ENCODE assay signal across 1 cellular context in the genomic region with DNA sequence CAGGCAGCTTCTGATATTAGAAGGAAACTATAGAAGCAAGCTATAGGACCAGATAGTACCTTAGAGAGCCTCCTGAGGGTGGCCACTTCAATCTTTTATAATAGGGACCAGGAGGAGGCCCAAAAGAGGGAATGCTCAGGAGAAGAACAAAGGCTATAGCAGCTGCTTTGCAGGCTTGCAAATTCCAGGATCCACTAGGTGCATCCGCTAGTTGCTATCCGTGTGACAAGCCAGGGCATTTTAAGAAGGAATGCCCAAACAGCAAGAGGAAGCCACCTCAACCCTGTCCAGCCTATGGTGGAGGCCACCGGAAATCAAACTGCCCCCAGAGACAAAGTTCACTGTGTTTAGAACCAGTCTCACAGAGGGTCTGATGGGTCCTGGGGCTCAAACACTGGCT.
TF ChIP-seq lines count a peak whose summit lies in the region.

No MANE protein-coding gene starts in this region.

TF ChIP-seq in K562, 482 proteins besides CTCF, POLR2A, EP300 and RAD21 (continued from another document):
- TF ChIP-seq, protein P1, sequence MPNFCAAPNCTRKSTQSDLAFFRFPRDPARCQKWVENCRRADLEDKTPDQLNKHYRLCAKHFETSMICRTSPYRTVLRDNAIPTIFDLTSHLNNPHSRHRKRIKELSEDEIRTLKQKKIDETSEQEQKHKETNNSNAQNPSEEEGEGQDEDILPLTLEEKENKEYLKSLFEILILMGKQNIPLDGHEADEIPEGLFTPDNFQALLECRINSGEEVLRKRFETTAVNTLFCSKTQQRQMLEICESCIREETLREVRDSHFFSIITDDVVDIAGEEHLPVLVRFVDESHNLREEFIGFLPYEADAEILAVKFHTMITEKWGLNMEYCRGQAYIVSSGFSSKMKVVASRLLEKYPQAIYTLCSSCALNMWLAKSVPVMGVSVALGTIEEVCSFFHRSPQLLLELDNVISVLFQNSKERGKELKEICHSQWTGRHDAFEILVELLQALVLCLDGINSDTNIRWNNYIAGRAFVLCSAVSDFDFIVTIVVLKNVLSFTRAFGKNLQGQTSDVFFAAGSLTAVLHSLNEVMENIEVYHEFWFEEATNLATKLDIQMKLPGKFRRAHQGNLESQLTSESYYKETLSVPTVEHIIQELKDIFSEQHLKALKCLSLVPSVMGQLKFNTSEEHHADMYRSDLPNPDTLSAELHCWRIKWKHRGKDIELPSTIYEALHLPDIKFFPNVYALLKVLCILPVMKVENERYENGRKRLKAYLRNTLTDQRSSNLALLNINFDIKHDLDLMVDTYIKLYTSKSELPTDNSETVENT (CRISPR knock-in tag; IDR thresholded peaks at IDR 0.05): no peak
- TF ChIP-seq NEUROD1 (IDR thresholded peaks at IDR 0.05; ENCODE audit: borderline replicate concordance, low read depth, low read length, partially characterized antibody): no peak
- no peak for TF ChIP-seq ZNF830 (CRISPR knock-in tag; IDR thresholded peaks at IDR 0.05)
- no peak for TF ChIP-seq ZNF134 (CRISPR knock-in tag; conservative IDR thresholded peaks at IDR 0.05)
- TF ChIP-seq HNRNPUL1 (IDR thresholded peaks at IDR 0.05; ENCODE audit: low read length): no peak
